Comparison of ENCODE assay signal across 16 cellular contexts in genomic region chr1:9150582-9151290, GRCh38. TPM values are rescaled to one million over a fixed set of nuclear protein-coding genes. Genes with fewer than 3 reads are reported as not detected.
A peak's percentile ranks its signal among the peaks of the same experiment; 100 is the strongest.
DNase-seq lines count a peak whose midpoint lies in the region; ATAC-seq and TF ChIP-seq lines count a peak whose summit lies in the region.
"Had no signal": no experiment of that assay in that cellular context is flagged by ENCODE, and none has a peak within 500 bp of the region (broad histone marks: within the 10 kb centered on the region; RNA-seq: fewer than 3 reads in every experiment).

No MANE protein-coding gene starts in this region.

- no peaks in the 10 kb centered on the region for H3K4me1 ChIP-seq in body of pancreas
- peaks cover 0 to 27% of the 10 kb centered on the region in 2 donors for H3K4me1 ChIP-seq in right atrium auricular region
- H3K4me1 ChIP-seq in sigmoid colon: peaks cover 0 to 12% (median 12%) of the 10 kb centered on the region in 4 donors

- H3K27ac ChIP-seq in body of pancreas (peak overlapping the region in 1 of 4 donors; percentile 37), right atrium auricular region (peak overlapping the region; percentile 66 to 74), sigmoid colon (peak overlapping the region; percentile 30 to 43 (median 42))

- no peaks in the 10 kb centered on the region for H3K9me3 ChIP-seq in body of pancreas
- H3K9me3 ChIP-seq in right atrium auricular region: no peaks in the 10 kb centered on the region
- no peaks in the 10 kb centered on the region for H3K9me3 ChIP-seq in sigmoid colon
- H3K9me3 ChIP-seq: spleen had no signal

- H3K36me3 ChIP-seq in body of pancreas (replicated peaks in 1 of 2; ENCODE audit: insufficient read depth in 1 of 2, low read depth in 2 of 2) (no peaks in the 10 kb centered on the region), right atrium auricular region (no peaks in the 10 kb centered on the region), sigmoid colon (no peaks in the 10 kb centered on the region)

- DNase-seq in AG08396 (ENCODE audit: low spot score): peak; percentile 45
- DNase-seq in body of pancreas: peak in 3 of 4 donors; percentile 18 to 28 (median 22)
- peak; percentile 91 for DNase-seq in right atrium auricular region (ENCODE audit: low spot score)
- DNase-seq in sigmoid colon: peak; percentile 76
- DNase-seq in NOMO-1 treated with DMSO at 0.1 percent for 48 hours (lab: John Stamatoyannopoulos, UW; ENCODE audit: unreplicated experiment): no peak
- no peak for DNase-seq in NCI-H146 (lab: John Stamatoyannopoulos, UW)
- DNase-seq: activated CD4-positive, alpha-beta T cell treated with anti-CD3 and anti-CD28 coated beads for 48 hours; activated T-cell treated with anti-CD3 and anti-CD28 coated beads, Interleukin-2, amount 50 U/mL, for 48 hours; DMS153; foreskin melanocyte; natural killer cell; NCI-H774; SHP77; spleen had no signal

- TF ChIP-seq EP300 in sigmoid colon (IDR thresholded peaks at IDR 0.05): no peak

- H3K27me3 ChIP-seq in body of pancreas (no peaks in the 10 kb centered on the region), right atrium auricular region (no peaks in the 10 kb centered on the region), sigmoid colon (no peaks in the 10 kb centered on the region)
- H3K27me3 ChIP-seq: spleen had no signal

- 84 to 85% methylated on average over 13 to 15 of the region's 16 CpGs for WGBS in body of pancreas, 2 donors
- 84 to 88% methylated on average over 16 of the region's 16 CpGs for WGBS in sigmoid colon, 2 donors

- TF ChIP-seq CTCF in body of pancreas (IDR thresholded peaks at IDR 0.05) (no peak), right atrium auricular region (IDR thresholded peaks at IDR 0.05) (no peak), sigmoid colon (IDR thresholded peaks at IDR 0.05) (no peak)

- intact Hi-C loops in body of pancreas (cut with DNase I): no loop called here
- intact Hi-C loops in sigmoid colon (cut with DNase I): no loop called here

- H3K4me3 ChIP-seq in body of pancreas (no peak overlapping the region), right atrium auricular region (no peak overlapping the region), sigmoid colon (no peak overlapping the region)
- H3K4me3 ChIP-seq: spleen had no signal

- peak; percentile 57 for ATAC-seq in body of pancreas
- no peak for ATAC-seq in GM21825 (IDR thresholded peaks at IDR 0.05; ENCODE audit: unreplicated experiment)
- no peak for ATAC-seq in GM21529 (IDR thresholded peaks at IDR 0.05; ENCODE audit: unreplicated experiment)
- ATAC-seq: natural killer cell had no signal

- no peak for TF ChIP-seq POLR2A in body of pancreas (IDR thresholded peaks at IDR 0.05)
- no peak for TF ChIP-seq POLR2A in sigmoid colon (IDR thresholded peaks at IDR 0.05)

RNA-seq across cellular contexts. Expression of gene GPR157, which starts 21.8 kb away (rescaled TPM):
- total RNA-seq in body of pancreas (10 to 100 TPM in 1 of 2 donors, 1 to 10 TPM in 1; 6.0 to 13.5 TPM), right atrium auricular region (10 to 100 TPM; 10.3 to 13.0 TPM), sigmoid colon (1 to 10 TPM; 1.6 to 2.8 (median 1.7) TPM)
- polyA plus RNA-seq in sigmoid colon: 1 to 10 TPM in 2 of 3 donors, under 1 TPM in 1; 0.92 to 3.7 (median 1.8) TPM

Comparison
In these comparisons a context has a peak if more than half of its experiments do, and no peak if none do; other contexts are left out.
1. DNase-seq: peak in AG08396 (single experiment), body of pancreas (3 of 4), right atrium auricular region (single experiment) and sigmoid colon (single experiment); none in NOMO-1 treated with DMSO at 0.1 percent for 48 hours (single experiment) and NCI-H146 (single experiment).